Comparison of ENCODE assay signal across 19 cellular contexts in genomic region chr7:80830584-80831319, GRCh38.
A peak's percentile ranks its signal among the peaks of the same experiment; 100 is the strongest.
DNase-seq lines count a peak whose midpoint lies in the region; ATAC-seq and TF ChIP-seq lines count a peak whose summit lies in the region.
"Had no signal": no experiment of that assay in that cellular context is flagged by ENCODE, and none has a peak within 500 bp of the region (broad histone marks: within the 10 kb centered on the region; RNA-seq: fewer than 3 reads in every experiment).

No MANE protein-coding gene starts in this region.

- H3K36me3 ChIP-seq in breast epithelium (no peaks in the 10 kb centered on the region), mesenchymal stem cell (ENCODE audit: control insufficient read depth in 1 of 2, insufficient read depth in 2 of 2, low read depth in 1 of 2, low read length in 2 of 2) (peaks cover 0 to 44% of the 10 kb centered on the region in 2 experiments), aorta (ENCODE audit: control insufficient read depth in 1 of 2, insufficient read depth in 2 of 2, low read length in 1 of 2) (no peaks in the 10 kb centered on the region)
- H3K36me3 ChIP-seq: heart right ventricle, right lobe of liver had no signal

- H4K91ac ChIP-seq in mesenchymal stem cell (ENCODE audit: low read length): no peak overlapping the region

- no peak overlapping the region for H4K8ac ChIP-seq in mesenchymal stem cell (ENCODE audit: low read length)

- H3K4me3 ChIP-seq in right cardiac atrium (ENCODE audit: low read length) (no peak overlapping the region), breast epithelium (no peak overlapping the region), mesenchymal stem cell (ENCODE audit: insufficient read depth in 1 of 2, low read depth in 1 of 2, low read length in 2 of 2) (no peak overlapping the region), aorta (ENCODE audit: low read length in 2 of 2) (no peak overlapping the region)
- H3K4me3 ChIP-seq: heart right ventricle, right lobe of liver had no signal

- peak overlapping the region; percentile 53 for H2AK5ac ChIP-seq in mesenchymal stem cell (ENCODE audit: low read length, severe bottlenecking)

- peak; percentile 30 to 70 for ATAC-seq in left cardiac atrium
- no peak for ATAC-seq in right cardiac atrium
- peak; percentile 48 for ATAC-seq in aorta (ENCODE audit: low FRiP score)
- ATAC-seq: activated CD8-positive, alpha-beta memory T cell treated with anti-CD3 and anti-CD28 coated beads, Interleukin-2, amount 10 ng/mL, durations not matched to agents 7 days and 5 days; natural killer cell treated with Interleukin-12 subunit alpha and Interleukin-12 subunit beta and Interleukin-15 and Interleukin-18, amount 100 ng/mL, for 72 hours; stimulated activated memory B cell treated with anti-CD40 and anti-IgM and Interleukin-4, amounts not matched to agents 10 μg/mL and 1 μg/mL and 100 μg/mL, for 72 hours had no signal

- H3K4ac ChIP-seq in mesenchymal stem cell (ENCODE audit: low read depth in 1 of 2, low read length in 2 of 2): no peak overlapping the region

- TF ChIP-seq POLR2A in breast epithelium (IDR thresholded peaks at IDR 0.05): no peak

- H3K27ac ChIP-seq in right cardiac atrium (ENCODE audit: low read length): no peak overlapping the region
- peak overlapping the region; percentile 45 to 52 for H3K27ac ChIP-seq in breast epithelium
- peak overlapping the region; percentile 23 for H3K27ac ChIP-seq in mesenchymal stem cell (ENCODE audit: low read length, poor library complexity, severe bottlenecking)
- no peak overlapping the region for H3K27ac ChIP-seq in aorta (ENCODE audit: low read depth in 1 of 2, low read length in 2 of 2)
- H3K27ac ChIP-seq: right lobe of liver had no signal

- DNase-seq in left cardiac atrium: no peak
- DNase-seq in right cardiac atrium: no peak
- no peak for DNase-seq in breast epithelium (ENCODE audit: low spot score in 2 of 2)
- no peak for DNase-seq in mesenchymal stem cell
- DNase-seq in aorta: no peak
- no peak for DNase-seq in GF-D8 (lab: John Stamatoyannopoulos, UW)
- no peak for DNase-seq in SKM-1 treated with dmso at 0.1 percent for 144 hours (lab: John Stamatoyannopoulos, UW; ENCODE audit: unreplicated experiment)
- no peak for DNase-seq in central memory CD4-positive, alpha-beta T cell
- DNase-seq: ACHN; activated B cell treated with CpG ODN at 0.5 μM for 24 hours; activated CD8-positive, alpha-beta memory T cell treated with anti-CD3 and anti-CD28 coated beads, Interleukin-2, amount 10 ng/mL, durations not matched to agents 7 days and 5 days; activated naive CD4-positive, alpha-beta T cell treated with anti-CD3 and anti-CD28 coated beads for 36 hours; Caco-2; caudate nucleus; heart right ventricle; NCI-H345; right lobe of liver had no signal

- H3K18ac ChIP-seq in mesenchymal stem cell (ENCODE audit: low read depth in 1 of 2, low read length in 2 of 2): peak overlapping the region in 1 of 2 experiments; percentile 40

- no peaks in the 10 kb centered on the region for H3K4me1 ChIP-seq in right cardiac atrium (ENCODE audit: control insufficient read depth, insufficient read depth, low read length)
- H3K4me1 ChIP-seq in breast epithelium: peaks cover 0 to 5% of the 10 kb centered on the region in 2 donors
- H3K4me1 ChIP-seq in mesenchymal stem cell (ENCODE audit: control insufficient read depth, insufficient read depth, low read depth, low read length): peaks cover 6% of the 10 kb centered on the region
- H3K4me1 ChIP-seq in aorta (ENCODE audit: control insufficient read depth in 1 of 2, insufficient read depth in 2 of 2, low read length in 2 of 2): no peaks in the 10 kb centered on the region
- H3K4me1 ChIP-seq: right lobe of liver had no signal

- H2AFZ ChIP-seq in mesenchymal stem cell (ENCODE audit: low read depth, low read length): no peak overlapping the region

- H3K23ac ChIP-seq in mesenchymal stem cell (ENCODE audit: low read length in 2 of 2): no peak overlapping the region

- no peak overlapping the region for H3K14ac ChIP-seq in mesenchymal stem cell (ENCODE audit: low read length in 2 of 2)

- no peak overlapping the region for H3K9ac ChIP-seq in mesenchymal stem cell (ENCODE audit: low read length)

- 67% methylated on average over 3 of the region's 3 CpGs for WGBS in right cardiac atrium
- WGBS in mesenchymal stem cell: 90% methylated on average over 3 of the region's 3 CpGs
- WGBS in aorta, 2 donors: 88% methylated on average over 3 of the region's 3 CpGs

- H3K27me3 ChIP-seq in right cardiac atrium (ENCODE audit: control insufficient read depth, insufficient read depth): no peaks in the 10 kb centered on the region
- no peaks in the 10 kb centered on the region for H3K27me3 ChIP-seq in breast epithelium
- H3K27me3 ChIP-seq in mesenchymal stem cell (ENCODE audit: control insufficient read depth in 1 of 2, insufficient read depth in 1 of 2, low read length in 2 of 2): no peaks in the 10 kb centered on the region
- H3K27me3 ChIP-seq in aorta (ENCODE audit: control insufficient read depth in 1 of 2, insufficient read depth in 2 of 2, low read length in 1 of 2): no peaks in the 10 kb centered on the region
- H3K27me3 ChIP-seq: heart right ventricle, right lobe of liver had no signal

- H2BK15ac ChIP-seq in mesenchymal stem cell (ENCODE audit: low read depth, poor library complexity, severe bottlenecking): no peak overlapping the region

- no peak overlapping the region for H2BK5ac ChIP-seq in mesenchymal stem cell (ENCODE audit: low read depth, low read length, poor library complexity, severe bottlenecking)

- TF ChIP-seq CTCF in breast epithelium (IDR thresholded peaks at IDR 0.05): no peak

- H2BK120ac ChIP-seq in mesenchymal stem cell (ENCODE audit: low read depth, low read length): no peak overlapping the region

- H3K9me3 ChIP-seq in right cardiac atrium (ENCODE audit: control insufficient read depth, low read length): no peaks in the 10 kb centered on the region
- H3K9me3 ChIP-seq in breast epithelium: no peaks in the 10 kb centered on the region
- no peaks in the 10 kb centered on the region for H3K9me3 ChIP-seq in mesenchymal stem cell (ENCODE audit: control insufficient read depth, low read length)
- H3K9me3 ChIP-seq in aorta (ENCODE audit: control insufficient read depth, low read length): no peaks in the 10 kb centered on the region
- H3K9me3 ChIP-seq: Caco-2, heart right ventricle, right lobe of liver had no signal

- no peak overlapping the region for H3K4me2 ChIP-seq in mesenchymal stem cell (ENCODE audit: low read length, poor library complexity, severe bottlenecking)

- peak overlapping the region in 1 of 2 experiments; percentile 63 for H2BK12ac ChIP-seq in mesenchymal stem cell (ENCODE audit: low read length in 2 of 2)

- intact Hi-C loops in left cardiac atrium (cut with DNase I) (no loop called here), right cardiac atrium (cut with DNase I) (no loop called here), breast epithelium (cut with DNase I; ENCODE audit: low total_unique reads) (no loop called here), aorta (cut with DNase I) (no loop called here)

- H3K79me1 ChIP-seq in mesenchymal stem cell (replicated peaks; ENCODE audit: low read length, poor library complexity, severe bottlenecking): peaks cover 5% of the 10 kb centered on the region

Comparison
In these comparisons a context has a peak if more than half of its experiments do, and no peak if none do; other contexts are left out.
1. ATAC-seq: peak in left cardiac atrium (2 of 2) and aorta (single experiment); none in right cardiac atrium (0 of 2).
2. H3K27ac ChIP-seq: peak in breast epithelium (2 of 2) and mesenchymal stem cell (single experiment); none in right cardiac atrium (single experiment) and aorta (0 of 2).